In the genomic region with DNA sequence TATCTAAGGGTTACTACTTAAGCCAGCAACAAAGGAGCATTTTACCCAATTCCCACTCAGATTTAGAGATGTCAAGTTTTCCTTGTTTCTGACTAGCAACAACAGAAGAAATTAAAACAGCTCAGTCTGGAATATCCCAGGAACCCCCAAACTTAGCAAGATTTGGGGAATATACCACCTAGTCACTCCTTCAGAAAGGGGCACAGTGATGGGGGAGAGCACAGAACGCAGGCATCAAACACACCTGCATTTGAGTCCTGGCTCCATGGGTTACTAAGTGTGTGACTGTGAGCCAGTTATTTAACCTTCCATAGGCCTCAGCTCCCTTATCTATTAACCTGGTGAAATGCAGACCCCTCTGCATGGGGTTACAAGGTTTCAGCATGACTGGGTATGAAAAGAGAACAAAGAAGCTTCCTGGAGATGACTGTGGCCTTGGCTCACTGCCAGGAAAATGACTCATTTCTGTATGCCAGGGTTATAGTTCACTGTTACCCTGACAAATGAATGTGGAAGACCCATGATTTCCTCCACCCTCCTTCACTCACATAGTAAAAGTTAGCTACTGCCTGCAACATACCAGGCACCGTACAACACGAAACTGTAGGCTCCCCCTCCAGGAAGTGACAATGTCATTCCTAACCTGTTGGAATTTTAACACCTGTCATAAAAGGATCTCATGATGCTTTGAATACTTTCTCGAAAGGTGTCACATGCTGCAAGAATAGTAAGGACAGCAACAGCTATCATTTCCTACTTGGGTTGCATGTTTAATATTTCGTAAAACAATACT, we compare ENCODE assay signal across 8 cellular contexts.
A peak's percentile ranks its signal among the peaks of the same experiment; 100 is the strongest.
DNase-seq lines count a peak whose midpoint lies in the region; ATAC-seq and TF ChIP-seq lines count a peak whose summit lies in the region.

No MANE protein-coding gene starts in this region.

- peak overlapping the region; percentile 48 for H3K4me3 Mint-ChIP-seq in activated naive CD8-positive, alpha-beta T cell treated with anti-CD3 and anti-CD28 coated beads, Interleukin-2, amount 10 ng/mL, durations not matched to agents 7 days and 5 days

- peak; percentile 65 for DNase-seq in NAMALWA (ENCODE audit: low spot score)
- peak; percentile 97 for DNase-seq in SW480 (ENCODE audit: low spot score)
- DNase-seq in activated naive CD8-positive, alpha-beta T cell treated with anti-CD3 and anti-CD28 coated beads, Interleukin-2, amount 10 ng/mL, durations not matched to agents 7 days and 5 days = peak; percentile 49
- peak; percentile 85 to 92 for DNase-seq in left colon
- peak; percentile 50 for DNase-seq in stimulated activated CD8-positive, alpha-beta memory T cell treated with anti-CD3 and anti-CD28 coated beads, Interleukin-12 subunit alpha, Interleukin-12 subunit beta, amount 100 ng/mL, for 1 hour (ENCODE audit: low read depth)
- no peak for DNase-seq in cerebellar nuclear complex (lab: John Stamatoyannopoulos, UW)

- H3K4me1 Mint-ChIP-seq in activated naive CD8-positive, alpha-beta T cell treated with anti-CD3 and anti-CD28 coated beads, Interleukin-2, amount 10 ng/mL, durations not matched to agents 7 days and 5 days = peaks cover 15% of the 10 kb centered on the region

- no peaks in the 10 kb centered on the region for H3K36me3 Mint-ChIP-seq in activated naive CD8-positive, alpha-beta T cell treated with anti-CD3 and anti-CD28 coated beads, Interleukin-2, amount 10 ng/mL, durations not matched to agents 7 days and 5 days

- POLR2A ChIA-PET in activated naive CD8-positive, alpha-beta T cell treated with anti-CD3 and anti-CD28 coated beads, Interleukin-2, amount 10 ng/mL, durations not matched to agents 7 days and 5 days (lab: Charles Lee) = no interaction called here

- no peaks in the 10 kb centered on the region for H3K27me3 Mint-ChIP-seq in activated naive CD8-positive, alpha-beta T cell treated with anti-CD3 and anti-CD28 coated beads, Interleukin-2, amount 10 ng/mL, durations not matched to agents 7 days and 5 days

- peak overlapping the region; percentile 62 for H3K27ac Mint-ChIP-seq in activated naive CD8-positive, alpha-beta T cell treated with anti-CD3 and anti-CD28 coated beads, Interleukin-2, amount 10 ng/mL, durations not matched to agents 7 days and 5 days

- TF ChIP-seq POLR2A in GM18505 (IDR thresholded peaks at IDR 0.05; ENCODE audit: borderline replicate concordance, extremely low read depth, insufficient read depth, insufficient read length) = no peak

- intact Hi-C loops in left colon (cut with DNase I, micrococcal nuclease) = no loop called here

- peaks cover 2% of the 10 kb centered on the region for H3K9me3 Mint-ChIP-seq in activated naive CD8-positive, alpha-beta T cell treated with anti-CD3 and anti-CD28 coated beads, Interleukin-2, amount 10 ng/mL, durations not matched to agents 7 days and 5 days

- ATAC-seq in GM18505 (IDR thresholded peaks at IDR 0.05; ENCODE audit: unreplicated experiment) (peak; percentile 92), HG02678 (IDR thresholded peaks at IDR 0.05; ENCODE audit: unreplicated experiment) (peak; percentile 88), left colon (peak; percentile 98)
- ATAC-seq in activated naive CD8-positive, alpha-beta T cell treated with anti-CD3 and anti-CD28 coated beads, Interleukin-2, amount 10 ng/mL, durations not matched to agents 7 days and 5 days (ENCODE audit: low read depth) = peak; percentile 97

Comparison
In these comparisons a context has a peak if more than half of its experiments do, and no peak if none do; other contexts are left out.
1. DNase-seq: peak in NAMALWA (single experiment), SW480 (single experiment), activated naive CD8-positive, alpha-beta T cell treated with anti-CD3 and anti-CD28 coated beads, Interleukin-2, amount 10 ng/mL, durations not matched to agents 7 days and 5 days (single experiment), left colon (2 of 2) and stimulated activated CD8-positive, alpha-beta memory T cell treated with anti-CD3 and anti-CD28 coated beads, Interleukin-12 subunit alpha, Interleukin-12 subunit beta, amount 100 ng/mL, for 1 hour (single experiment); none in cerebellar nuclear complex (0 of 2).
2. Peak in every context shown above with its lines, with median percentiles within 50 percentile points of each other: ATAC-seq.